In genomic region chrX:26262121-26262523, GRCh38 we compare ENCODE assay signal across 1 cellular context.
TF ChIP-seq lines count a peak whose summit lies in the region.

No MANE protein-coding gene starts in this region.

TF ChIP-seq in SK-N-SH treated with all-trans-retinoic acid at 6 μM for 48 hours, 23 proteins besides CTCF, POLR2A, EP300 and RAD21 (continued from another document):
- TF ChIP-seq TSHZ2 (CRISPR knock-in tag; IDR thresholded peaks at IDR 0.05) (no peak), ZNF8 (CRISPR knock-in tag; IDR thresholded peaks at IDR 0.05) (no peak), ISL1 (CRISPR knock-in tag; IDR thresholded peaks at IDR 0.05) (no peak), PPARA (CRISPR knock-in tag; IDR thresholded peaks at IDR 0.05; ENCODE audit: borderline replicate concordance) (no peak), CREB5 (CRISPR knock-in tag; IDR thresholded peaks at IDR 0.05; ENCODE audit: low read depth) (no peak), GLIS3 (CRISPR knock-in tag; IDR thresholded peaks at IDR 0.05) (no peak), ZC3H10 (CRISPR knock-in tag; IDR thresholded peaks at IDR 0.05) (no peak), PATZ1 (CRISPR knock-in tag; IDR thresholded peaks at IDR 0.05; ENCODE audit: borderline replicate concordance) (no peak), POU6F1 (CRISPR knock-in tag; IDR thresholded peaks at IDR 0.05; ENCODE audit: borderline replicate concordance, low read depth) (no peak), BACH2 (CRISPR knock-in tag; IDR thresholded peaks at IDR 0.05; ENCODE audit: borderline replicate concordance) (no peak), SNAI2 (CRISPR knock-in tag; IDR thresholded peaks at IDR 0.05) (no peak)
TF ChIP-seq in SK-N-SH treated with all-trans-retinoic acid at 6 μM for 48 hours: peak in this region for 0.
